In genomic region chr4:53012738-53013137, GRCh38 we compare ENCODE assay signal across 9 cellular contexts.
DNase-seq lines count a peak whose midpoint lies in the region; ATAC-seq, FAIRE-seq and TF ChIP-seq lines count a peak whose summit lies in the region.
"Had no signal": no experiment of that assay in that cellular context is flagged by ENCODE, and none has a peak within 500 bp of the region (broad histone marks: within the 10 kb centered on the region; RNA-seq: fewer than 3 reads in every experiment).

No MANE protein-coding gene starts in this region.

- peaks cover 0 to 4% (median 0%) of the 10 kb centered on the region in 4 donors for H3K4me1 ChIP-seq in Peyer's patch
- H3K4me1 ChIP-seq in heart right ventricle = peaks cover 0 to 56% (median 40%) of the 10 kb centered on the region in 9 donors

- no peaks in the 10 kb centered on the region for H3K36me3 ChIP-seq in Peyer's patch
- no peaks in the 10 kb centered on the region for H3K36me3 ChIP-seq in heart right ventricle

- intact Hi-C loops in heart right ventricle (cut with DNase I) = loop anchor here in 8 of 10 donors (5.0 to 10.0 kb wide), 7 partner anchors 182 to 1220 kb away; partner anchors contain the start of genes PDGFRA (in 3 of the 8), SCFD2 (in 2 of the 8) and FIP1L1 (in 1 of the 8)

- TF ChIP-seq CTCF in Peyer's patch (IDR thresholded peaks at IDR 0.05) = no peak
- no peak for TF ChIP-seq CTCF in heart right ventricle (IDR thresholded peaks at IDR 0.05)
- no peak for TF ChIP-seq CTCF in D721Med (IDR thresholded peaks at IDR 0.05; ENCODE audit: insufficient read depth, missing control alignments)

- no peak for TF ChIP-seq POLR2A in Peyer's patch (IDR thresholded peaks at IDR 0.05)

- DNase-seq in GM04504 (ENCODE audit: low read depth) (peak; percentile 27), Peyer's patch (no peak), heart right ventricle (no peak), NCI-H1694 (lab: John Stamatoyannopoulos, UW) (no peak), NCI-H187 treated with DMSO at 0.1 percent for 48 hours (lab: John Stamatoyannopoulos, UW) (no peak), D721Med (ENCODE audit: insufficient read length, low spot score) (no peak), NCI-H774 (lab: John Stamatoyannopoulos, UW) (no peak)

- H3K27me3 ChIP-seq in Peyer's patch (no peaks in the 10 kb centered on the region), heart right ventricle (no peaks in the 10 kb centered on the region)

- WGBS in heart right ventricle, 2 donors = 34 to 61% methylated on average over 1 of the region's 1 CpG

- ATAC-seq in GM21576 (IDR thresholded peaks at IDR 0.05; ENCODE audit: unreplicated experiment) (peak; percentile 83), heart right ventricle (peak in 6 of 8 donors; percentile 36 to 73 (median 60))

- peak overlapping the region in 3 of 4 donors; percentile 14 to 22 (median 21) for H3K27ac ChIP-seq in Peyer's patch
- H3K27ac ChIP-seq in heart right ventricle = peak overlapping the region in 9 of 10 donors; percentile 2 to 63 (median 41)

- no peak for FAIRE-seq in D721Med (lab: Jason Lieb, UNC)
- FAIRE-seq: bronchial epithelial cell had no signal

- H3K4me3 ChIP-seq in Peyer's patch (no peak overlapping the region), heart right ventricle (no peak overlapping the region)

- H3K9me3 ChIP-seq in Peyer's patch (no peaks in the 10 kb centered on the region), heart right ventricle (no peaks in the 10 kb centered on the region)
